1 cellular context compared by ENCODE assay signal in the genomic region with DNA sequence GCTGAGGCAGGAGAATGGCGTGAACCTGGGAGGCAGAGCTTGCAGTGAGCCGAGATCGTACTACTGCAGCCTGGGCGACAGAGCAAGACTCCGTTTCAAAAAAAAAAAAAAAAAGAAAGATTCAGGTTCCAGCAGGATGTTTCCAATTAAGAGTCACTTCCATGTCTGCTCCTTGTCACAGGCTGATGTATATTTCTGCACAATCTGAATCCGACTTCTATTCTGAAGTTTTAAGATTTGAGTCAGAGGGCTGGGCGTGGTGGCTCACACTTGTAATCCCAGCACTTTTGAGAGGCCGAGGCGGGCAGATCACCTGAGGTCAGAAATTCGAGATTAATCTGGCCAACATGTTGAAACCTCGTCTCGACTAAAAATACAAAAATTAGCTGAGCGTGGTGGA.
TF ChIP-seq lines count a peak whose summit lies in the region.

No MANE protein-coding gene starts in this region.

TF ChIP-seq in K562, 482 proteins besides CTCF, POLR2A, EP300 and RAD21:
- TF ChIP-seq EZH2 (IDR thresholded peaks at IDR 0.05; ENCODE audit: borderline replicate concordance, low read depth, low read length) (no peak), ZFP1 (CRISPR knock-in tag; IDR thresholded peaks at IDR 0.05) (no peak), PHB (CRISPR knock-in tag; IDR thresholded peaks at IDR 0.05) (no peak), HMG20B (CRISPR knock-in tag; IDR thresholded peaks at IDR 0.05) (no peak), CHD4 (IDR thresholded peaks at IDR 0.05; ENCODE audit: insufficient read depth, insufficient replicate concordance, low read depth, low read length, poor library complexity, severe bottlenecking) (no peak), E2F5 (CRISPR knock-in tag; IDR thresholded peaks at IDR 0.05) (no peak), MED1 (CRISPR knock-in tag; IDR thresholded peaks at IDR 0.05; ENCODE audit: borderline replicate concordance) (no peak), GMEB1 (CRISPR knock-in tag; IDR thresholded peaks at IDR 0.05) (no peak), SUPT5H (IDR thresholded peaks at IDR 0.05) (0 out of 2 replicates have a peak, but pooled peaks have one; percentile 21), MYNN (IDR thresholded peaks at IDR 0.05) (peak; percentile 98), MYNN (CRISPR knock-in tag; IDR thresholded peaks at IDR 0.05) (peak; percentile 77; the same call in 1 of the 2 replicates), NELFE (IDR thresholded peaks at IDR 0.05; ENCODE audit: insufficient read depth, insufficient read length) (no peak), SNIP1 (IDR thresholded peaks at IDR 0.05; ENCODE audit: low read depth) (no peak)
TF ChIP-seq in K562: peak in this region for 2.
